10 cellular contexts compared by ENCODE assay signal in genomic region chr1:33228935-33229487, GRCh38. TPM values are rescaled to one million over a fixed set of nuclear protein-coding genes. Genes with fewer than 3 reads are reported as not detected.
DNase-seq lines count a peak whose midpoint lies in the region; ATAC-seq and TF ChIP-seq lines count a peak whose summit lies in the region.
"Had no signal": no experiment of that assay in that cellular context is flagged by ENCODE, and none has a peak within 500 bp of the region (broad histone marks: within the 10 kb centered on the region; RNA-seq: fewer than 3 reads in every experiment).

No MANE protein-coding gene starts in this region.

- 17% methylated on average over 5 of the region's 5 CpGs for WGBS in tibial nerve, 2 donors

- TF ChIP-seq CTCF in brain microvascular endothelial cell (IDR thresholded peaks at IDR 0.05; ENCODE audit: low read depth, low read length, missing control alignments) = no peak
- no peak for TF ChIP-seq CTCF in tibial nerve (IDR thresholded peaks at IDR 0.05)
- TF ChIP-seq CTCF in activated CD8-positive, alpha-beta T cell treated with anti-CD3 and anti-CD28 coated beads for 36 hours (IDR thresholded peaks at IDR 0.05) = no peak

- POLR2A ChIA-PET in activated CD8-positive, alpha-beta T cell treated with anti-CD3 and anti-CD28 coated beads for 36 hours (lab: Charles Lee) = no interaction called here

- in situ Hi-C loops in brain microvascular endothelial cell (cut with HindIII; ENCODE audit: low pct_ligation_motif_present, low sequenced_read_pairs) = no loop called here

- H3K9me3 Mint-ChIP-seq in activated CD8-positive, alpha-beta T cell treated with anti-CD3 and anti-CD28 coated beads for 36 hours = peaks cover 10% of the 10 kb centered on the region

- peaks cover 7% of the 10 kb centered on the region for H3K27me3 Mint-ChIP-seq in activated CD8-positive, alpha-beta T cell treated with anti-CD3 and anti-CD28 coated beads for 36 hours

- H3K4me1 ChIP-seq in tibial nerve = peaks cover 0 to 7% (median 0%) of the 10 kb centered on the region in 4 donors

- no peak for TF ChIP-seq POLR2A in tibial nerve (IDR thresholded peaks at IDR 0.05)

- no peak for ATAC-seq in GM18861 (IDR thresholded peaks at IDR 0.05; ENCODE audit: unreplicated experiment)
- no peak for ATAC-seq in activated CD8-positive, alpha-beta T cell treated with anti-CD3 and anti-CD28 coated beads for 36 hours
- ATAC-seq: HCT116 had no signal

- H3K27me3 ChIP-seq in brain microvascular endothelial cell (replicated peaks) = no peaks in the 10 kb centered on the region
- H3K27me3 ChIP-seq in tibial nerve = no peaks in the 10 kb centered on the region

- no peak overlapping the region for H3K4me3 ChIP-seq in brain microvascular endothelial cell (ENCODE audit: low read depth, low read length)
- no peak overlapping the region for H3K4me3 ChIP-seq in tibial nerve
- H3K4me3 ChIP-seq: PC-9 had no signal

- intact Hi-C loops in activated CD8-positive, alpha-beta T cell treated with anti-CD3 and anti-CD28 coated beads for 36 hours (cut with micrococcal nuclease) = no loop called here

- H3K27ac Mint-ChIP-seq in activated CD8-positive, alpha-beta T cell treated with anti-CD3 and anti-CD28 coated beads for 36 hours = no peak overlapping the region

- H3K27ac ChIP-seq in brain microvascular endothelial cell = no peak overlapping the region
- H3K27ac ChIP-seq in tibial nerve = no peak overlapping the region
- H3K27ac ChIP-seq: PC-9 had no signal

- H3K4me3 Mint-ChIP-seq in activated CD8-positive, alpha-beta T cell treated with anti-CD3 and anti-CD28 coated beads for 36 hours = no peak overlapping the region

- DNase-seq in NCI-H1092 treated with DMSO at 0.1 percent for 48 hours (lab: John Stamatoyannopoulos, UW) = peak; percentile 4
- no peak for DNase-seq in NCI-H1092 (lab: John Stamatoyannopoulos, UW)
- peak; percentile 89 for DNase-seq in brain microvascular endothelial cell
- DNase-seq in inferior parietal cortex (ENCODE audit: extremely low spot score) = peak; percentile 58
- peak; percentile 20 to 89 for DNase-seq in tibial nerve (ENCODE audit: low spot score in 2 of 2)
- DNase-seq in activated CD8-positive, alpha-beta T cell treated with anti-CD3 and anti-CD28 coated beads for 36 hours = no peak
- no peak for DNase-seq in activated naive CD4-positive, alpha-beta T cell treated with anti-CD3 and anti-CD28 coated beads, Interleukin-2, amount 50 U/mL, for 16 hours

- H3K4me1 Mint-ChIP-seq in activated CD8-positive, alpha-beta T cell treated with anti-CD3 and anti-CD28 coated beads for 36 hours (ENCODE audit: low read depth) = no peaks in the 10 kb centered on the region

- H3K36me3 ChIP-seq in brain microvascular endothelial cell (replicated peaks) = no peaks in the 10 kb centered on the region
- no peaks in the 10 kb centered on the region for H3K36me3 ChIP-seq in tibial nerve

- TF ChIP-seq EP300 in tibial nerve (IDR thresholded peaks at IDR 0.05) = no peak

- CTCF ChIA-PET in activated CD8-positive, alpha-beta T cell treated with anti-CD3 and anti-CD28 coated beads for 36 hours (lab: Charles Lee) = interaction anchor here (1.0 kb wide), 1 partner anchor 91 kb away, joined by 4 read pairs; no protein-coding TSS in a partner anchor

- H3K36me3 Mint-ChIP-seq in activated CD8-positive, alpha-beta T cell treated with anti-CD3 and anti-CD28 coated beads for 36 hours (ENCODE audit: low read depth) = no peaks in the 10 kb centered on the region

- H3K9me3 ChIP-seq in tibial nerve = peaks cover 0 to 11% (median 0%) of the 10 kb centered on the region in 4 donors

RNA-seq across cellular contexts. Expression of gene ZNF362, which starts 27.3 kb away (rescaled TPM):
- 10 to 100 TPM; 14.7 to 21.8 (median 17.3) TPM for total RNA-seq in tibial nerve
- 1 to 10 TPM; 5.4 to 7.8 TPM for total RNA-seq in activated CD8-positive, alpha-beta T cell treated with anti-CD3 and anti-CD28 coated beads for 36 hours

RNA-seq across cellular contexts. Expression of gene TRIM62, which starts 47.2 kb away (rescaled TPM):
- total RNA-seq in tibial nerve = 10 to 100 TPM; 11.1 to 14.9 (median 12.2) TPM
- total RNA-seq in activated CD8-positive, alpha-beta T cell treated with anti-CD3 and anti-CD28 coated beads for 36 hours = 1 to 10 TPM; 3.8 to 5.2 TPM

Comparison
In these comparisons a context has a peak if more than half of its experiments do, and no peak if none do; other contexts are left out.
1. DNase-seq: peak in NCI-H1092 treated with DMSO at 0.1 percent for 48 hours (single experiment), brain microvascular endothelial cell (single experiment), inferior parietal cortex (single experiment) and tibial nerve (2 of 2); none in NCI-H1092 (single experiment), activated CD8-positive, alpha-beta T cell treated with anti-CD3 and anti-CD28 coated beads for 36 hours (single experiment) and activated naive CD4-positive, alpha-beta T cell treated with anti-CD3 and anti-CD28 coated beads, Interleukin-2, amount 50 U/mL, for 16 hours (single experiment).